ENCODE assay signal across 1 cellular context in genomic region chr9:8677725-8678124, GRCh38.
TF ChIP-seq lines count a peak whose summit lies in the region.

No MANE protein-coding gene starts in this region.

TF ChIP-seq in HEK293, 187 proteins besides CTCF, POLR2A, EP300 and RAD21 (continued from another document):
- no peak for TF ChIP-seq ZNF692 (tag by site-specific recombination; IDR thresholded peaks at IDR 0.05)
